Comparison of ENCODE assay signal across 8 cellular contexts in the genomic region with DNA sequence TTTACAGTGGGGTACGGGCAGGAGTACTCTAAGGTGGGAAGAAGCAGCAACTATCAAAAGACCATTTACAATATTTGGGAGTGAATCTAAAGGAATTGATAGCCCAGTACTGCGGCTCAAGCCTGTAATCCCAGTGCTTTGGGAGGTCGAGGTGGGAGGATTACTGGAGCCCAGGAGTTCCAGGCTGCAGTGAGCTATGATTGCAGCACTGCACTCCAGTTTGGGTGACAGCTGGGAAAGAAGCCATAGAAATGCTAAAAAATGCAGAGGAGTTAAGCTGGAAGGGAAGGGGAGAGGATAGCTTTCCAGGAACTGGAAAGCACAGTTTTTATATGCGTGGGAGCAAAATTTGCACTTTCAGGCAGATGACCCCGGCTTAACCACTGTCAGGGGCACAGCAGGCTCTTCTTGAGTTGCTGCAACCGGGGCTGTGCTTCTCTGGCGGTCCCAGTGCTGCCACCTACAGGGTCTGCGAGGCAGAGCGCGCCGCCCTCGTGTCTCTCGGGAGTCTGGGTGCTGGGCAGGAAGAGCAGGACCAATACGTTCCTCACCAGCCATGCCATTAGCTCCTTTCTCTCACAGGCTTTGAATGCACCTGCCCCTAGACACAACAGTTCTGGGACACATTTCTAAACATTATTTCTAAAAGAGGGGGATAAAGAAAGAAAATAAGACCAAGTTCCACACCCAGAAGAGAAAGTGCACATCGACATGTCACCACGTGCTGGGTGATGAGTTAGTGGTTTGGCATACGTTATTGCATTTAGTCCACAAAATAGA. TPM values are rescaled to one million over a fixed set of nuclear protein-coding genes. Genes with fewer than 3 reads are reported as not detected.
A peak's percentile ranks its signal among the peaks of the same experiment; 100 is the strongest.
DNase-seq lines count a peak whose midpoint lies in the region; ATAC-seq and TF ChIP-seq lines count a peak whose summit lies in the region.

No MANE protein-coding gene starts in this region.

- peak overlapping the region; percentile 13 for H3K4me3 ChIP-seq in coronary artery

- DNase-seq in NCI-H526 treated with DMSO at 0.1 percent for 48 hours (lab: John Stamatoyannopoulos, UW) (peak; percentile 28), coronary artery (ENCODE audit: low spot score) (peak; percentile 85), lung microvascular endothelial cell (ENCODE audit: low read depth in 2 of 2) (peak; percentile 75 to 84)
- peak; percentile 33 to 65 for DNase-seq in activated CD4-positive, alpha-beta T cell treated with anti-CD3 and anti-CD28 coated beads, Interleukin-2, amount 50 U/mL, for 24 hours (ENCODE audit: low read depth in 1 of 2, low spot score in 1 of 2)
- peak; percentile 27 for DNase-seq in stimulated activated CD8-positive, alpha-beta memory T cell treated with anti-CD3 and anti-CD28 coated beads, Interleukin-12 subunit alpha, Interleukin-12 subunit beta, amount 100 ng/mL, for 24 hours (ENCODE audit: extremely low read depth)

- no peak overlapping the region for H3K27ac ChIP-seq in C4-2B
- H3K27ac ChIP-seq in coronary artery = no peak overlapping the region

- peak; percentile 94 for TF ChIP-seq CTCF in C4-2B (conservative IDR thresholded peaks at IDR 0.05)
- TF ChIP-seq CTCF in coronary artery (IDR thresholded peaks at IDR 0.05) = peak; percentile 82

- peak; percentile 98 for ATAC-seq in GM19328 (IDR thresholded peaks at IDR 0.05; ENCODE audit: unreplicated experiment)
- ATAC-seq in HG03432 (IDR thresholded peaks at IDR 0.05; ENCODE audit: unreplicated experiment) = peak; percentile 99

RNA-seq across cellular contexts. Expression of a gene that starts 10.1 kb away (rescaled TPM):
- total RNA-seq in lung microvascular endothelial cell = 0.40 and 0.44 TPM in 2 replicates

Comparison
In these comparisons a context has a peak if more than half of its experiments do, and no peak if none do; other contexts are left out.
1. DNase-seq: peak in every context shown above with its lines; median percentile 85 in coronary artery; 80 in lung microvascular endothelial cell; 49 in activated CD4-positive, alpha-beta T cell treated with anti-CD3 and anti-CD28 coated beads, Interleukin-2, amount 50 U/mL, for 24 hours; 28 in NCI-H526 treated with DMSO at 0.1 percent for 48 hours; 27 in stimulated activated CD8-positive, alpha-beta memory T cell treated with anti-CD3 and anti-CD28 coated beads, Interleukin-12 subunit alpha, Interleukin-12 subunit beta, amount 100 ng/mL, for 24 hours.